ENCODE assay signal across 2 cellular contexts in genomic region chr3:4752201-4753072, GRCh38.
TF ChIP-seq lines count a peak whose summit lies in the region.

No MANE protein-coding gene starts in this region.

TF ChIP-seq in A549, 52 proteins besides CTCF, POLR2A, EP300 and RAD21 (continued from another document and continues in another):
- TF ChIP-seq REST (IDR thresholded peaks at IDR 0.05), result no peak
- no peak for TF ChIP-seq CHD2 (IDR thresholded peaks at IDR 0.05; ENCODE audit: low read length, partially characterized antibody)
- TF ChIP-seq NPAS2 (CRISPR knock-in tag; IDR thresholded peaks at IDR 0.05; ENCODE audit: borderline replicate concordance), result no peak
- no peak for TF ChIP-seq HOXA7 (CRISPR knock-in tag; IDR thresholded peaks at IDR 0.05)
- TF ChIP-seq HMGXB4 (CRISPR knock-in tag; IDR thresholded peaks at IDR 0.05; ENCODE audit: borderline replicate concordance), result no peak
- TF ChIP-seq NR3C1 (IDR thresholded peaks at IDR 0.05), result no peak
- TF ChIP-seq RFX5 (IDR thresholded peaks at IDR 0.05), result no peak
- no peak for TF ChIP-seq BCL3 (IDR thresholded peaks at IDR 0.05)
- TF ChIP-seq TFCP2L1 (CRISPR knock-in tag; IDR thresholded peaks at IDR 0.05), result no peak
- no peak for TF ChIP-seq CBX2 (IDR thresholded peaks at IDR 0.05; ENCODE audit: borderline replicate concordance, low read depth)
- no peak for TF ChIP-seq HOXB5 (CRISPR knock-in tag; IDR thresholded peaks at IDR 0.05)
- TF ChIP-seq ELK1 (IDR thresholded peaks at IDR 0.05; ENCODE audit: low read depth, low read length), result no peak
- TF ChIP-seq MAFK (IDR thresholded peaks at IDR 0.05; ENCODE audit: partially characterized antibody), result peak; percentile 56
- TF ChIP-seq KDM5A (IDR thresholded peaks at IDR 0.05), result no peak
- TF ChIP-seq KDM1A (IDR thresholded peaks at IDR 0.05; ENCODE audit: low read depth), result no peak
- TF ChIP-seq NFE2L2 (conservative IDR thresholded peaks at IDR 0.05; ENCODE audit: low read length), result peak; percentile 2; the same call in 1 of the 2 replicates
- no peak for TF ChIP-seq RCOR1 (IDR thresholded peaks at IDR 0.05; ENCODE audit: low read depth, low read length)
- 0 out of 2 replicates have a peak, but pooled peaks have one; percentile 18 for TF ChIP-seq E2F6 (IDR thresholded peaks at IDR 0.05; ENCODE audit: borderline replicate concordance, low read depth)
- no peak for TF ChIP-seq FOSL2 (IDR thresholded peaks at IDR 0.05)
- TF ChIP-seq FOSL2 (CRISPR knock-in tag; IDR thresholded peaks at IDR 0.05), result peak; percentile 37
- TF ChIP-seq ZFP36 (IDR thresholded peaks at IDR 0.05; ENCODE audit: borderline replicate concordance, partially characterized antibody), result no peak
- TF ChIP-seq HDAC2 (IDR thresholded peaks at IDR 0.05), result no peak
- TF ChIP-seq EHF (CRISPR knock-in tag; IDR thresholded peaks at IDR 0.05), result no peak
- TF ChIP-seq RARB (CRISPR knock-in tag; IDR thresholded peaks at IDR 0.05), result no peak
- TF ChIP-seq MAZ (IDR thresholded peaks at IDR 0.05; ENCODE audit: borderline replicate concordance, low read depth, low read length), result no peak
- no peak for TF ChIP-seq CHD4 (IDR thresholded peaks at IDR 0.05; ENCODE audit: borderline replicate concordance)
- TF ChIP-seq PHF8 (IDR thresholded peaks at IDR 0.05; ENCODE audit: borderline replicate concordance, low read depth), result no peak
- TF ChIP-seq SMC3 (IDR thresholded peaks at IDR 0.05), result no peak; the same call in 2 of the 3 replicates

TF ChIP-seq in HepG2, 621 proteins besides CTCF, POLR2A, EP300 and RAD21 (continued from another document and continues in another):
- TF ChIP-seq SNAPC2 (CRISPR knock-in tag; IDR thresholded peaks at IDR 0.05) (no peak), ZNF761 (CRISPR knock-in tag; conservative IDR thresholded peaks at IDR 0.05) (no peak), YEATS2 (CRISPR knock-in tag; IDR thresholded peaks at IDR 0.05; ENCODE audit: borderline replicate concordance) (peak; percentile 53; the same call in 1 of the 2 replicates), ZNF18 (CRISPR knock-in tag; IDR thresholded peaks at IDR 0.05; ENCODE audit: insufficient replicate concordance) (peak; percentile 98), POLR2AphosphoS2 (IDR thresholded peaks at IDR 0.05; ENCODE audit: low read depth, low read length) (no peak), ZNF782 (CRISPR knock-in tag; IDR thresholded peaks at IDR 0.05; ENCODE audit: borderline replicate concordance) (no peak), ZBTB40 (IDR thresholded peaks at IDR 0.05) (no peak), ZBTB40 (CRISPR knock-in tag; IDR thresholded peaks at IDR 0.05) (peak; percentile 69; the same call in 1 of the 2 replicates), ARID2 (CRISPR knock-in tag; IDR thresholded peaks at IDR 0.05; ENCODE audit: borderline replicate concordance) (no peak), ZNF772 (CRISPR knock-in tag; IDR thresholded peaks at IDR 0.05) (no peak), ZNF460 (CRISPR knock-in tag; IDR thresholded peaks at IDR 0.05; ENCODE audit: borderline replicate concordance) (no peak; the same call in 1 of the 2 replicates), ZNF792 (CRISPR knock-in tag; IDR thresholded peaks at IDR 0.05) (peak; percentile 47; the same call in 1 of the 2 replicates), ZNF276 (CRISPR knock-in tag; IDR thresholded peaks at IDR 0.05; ENCODE audit: low read depth) (no peak), ZNF839 (CRISPR knock-in tag; IDR thresholded peaks at IDR 0.05; ENCODE audit: borderline replicate concordance) (no peak), HMGXB4 (CRISPR knock-in tag; IDR thresholded peaks at IDR 0.05; ENCODE audit: borderline replicate concordance in 1 of 2, low read depth in 1 of 2) (no peak), LRRFIP1 (CRISPR knock-in tag; conservative IDR thresholded peaks at IDR 0.05) (no peak), SKIL (CRISPR knock-in tag; IDR thresholded peaks at IDR 0.05; ENCODE audit: borderline replicate concordance) (0 out of 2 replicates have a peak, but pooled peaks have one; percentile 44), SALL1 (CRISPR knock-in tag; IDR thresholded peaks at IDR 0.05) (peak; percentile 94), NR0B2 (CRISPR knock-in tag; IDR thresholded peaks at IDR 0.05) (no peak), ZNF235 (CRISPR knock-in tag; IDR thresholded peaks at IDR 0.05; ENCODE audit: borderline replicate concordance) (no peak), GABPA (IDR thresholded peaks at IDR 0.05; ENCODE audit: low read depth, low read length) (no peak), GABPA (CRISPR knock-in tag; IDR thresholded peaks at IDR 0.05; ENCODE audit: low read depth) (peak; percentile 39; the same call in 1 of the 2 replicates), SIX1 (CRISPR knock-in tag; IDR thresholded peaks at IDR 0.05; ENCODE audit: borderline replicate concordance) (no peak), CENPX (CRISPR knock-in tag; IDR thresholded peaks at IDR 0.05) (no peak), SP4 (CRISPR knock-in tag; IDR thresholded peaks at IDR 0.05) (no peak)
